8 cellular contexts compared by ENCODE assay signal in genomic region chr10:102394079-102394800, GRCh38. TPM values are rescaled to one million over a fixed set of nuclear protein-coding genes. Genes with fewer than 3 reads are reported as not detected.
DNase-seq lines count a peak whose midpoint lies in the region; ATAC-seq, FAIRE-seq and TF ChIP-seq lines count a peak whose summit lies in the region.

No MANE protein-coding gene starts in this region.

- H3K4me3 ChIP-seq in DND-41 (ENCODE audit: low read depth in 1 of 2, low read length in 2 of 2): peak overlapping the region; percentile 12 to 64; a peak in 3 of 4 replicates
- peak overlapping the region; percentile 81 for H3K4me3 ChIP-seq in HUES6 (ENCODE audit: low read depth, low read length)

- no peaks in the 10 kb centered on the region for H3K9me3 ChIP-seq in DND-41 (ENCODE audit: insufficient read depth, low read length, severe bottlenecking)
- no peaks in the 10 kb centered on the region for H3K9me3 ChIP-seq in HUES6 (ENCODE audit: control insufficient read depth, insufficient read depth, low read depth, low read length)

- H3K9ac ChIP-seq in DND-41 (ENCODE audit: low read depth, low read length) (peak overlapping the region; percentile 48), HUES6 (ENCODE audit: low read length) (peak overlapping the region; percentile 86)

- TF ChIP-seq CTCF in DND-41 (IDR thresholded peaks at IDR 0.05; ENCODE audit: borderline replicate concordance, extremely low read depth, low read length, poor library complexity, severe bottlenecking): peak; percentile 0

- peak; percentile 90 for DNase-seq in DND-41
- peak; percentile 24 for DNase-seq in SIG-M5 (lab: John Stamatoyannopoulos, UW)
- DNase-seq in activated naive CD4-positive, alpha-beta T cell (lab: John Stamatoyannopoulos, UW): peak; percentile 96 to 100 (median 98)
- peak; percentile 86 to 90 for DNase-seq in frontal cortex (ENCODE audit: low spot score in 2 of 2)
- peak; percentile 67 for DNase-seq in non-pigmented ciliary epithelial cell (ENCODE audit: low read depth)
- peak; percentile 88 for DNase-seq in superior temporal gyrus (ENCODE audit: extremely low spot score)

- 0 out of 2 replicates have a peak, but pooled peaks cover 2% of the 10 kb centered on the region for H3K79me2 ChIP-seq in DND-41 (ENCODE audit: insufficient read depth, low read length)

- 0 out of 2 replicates have a peak, but pooled peaks cover 8% of the 10 kb centered on the region for H4K20me1 ChIP-seq in DND-41 (ENCODE audit: insufficient read depth, low read length)

- H3K27me3 ChIP-seq in DND-41 (ENCODE audit: insufficient read depth, low read length, poor library complexity): no peaks in the 10 kb centered on the region
- H3K27me3 ChIP-seq in HUES6 (ENCODE audit: control insufficient read depth, insufficient read depth, low read length): peaks cover 24% of the 10 kb centered on the region

- H3K4me2 ChIP-seq in DND-41 (ENCODE audit: insufficient read depth, low read length): peak overlapping the region; percentile 89

- FAIRE-seq in frontal cortex (lab: Jason Lieb, UNC): no peak

- H3K4me1 ChIP-seq in DND-41 (ENCODE audit: insufficient read depth, low read length) (peaks cover 50% of the 10 kb centered on the region), HUES6 (ENCODE audit: control insufficient read depth, insufficient read depth, low read length) (peaks cover 34% of the 10 kb centered on the region)

- H3K27ac ChIP-seq in DND-41 (ENCODE audit: low read length) (no peak overlapping the region), HUES6 (ENCODE audit: low read depth, low read length) (peak overlapping the region; percentile 73; the same call in 1 of the 2 replicates)

- ATAC-seq in DND-41 (ENCODE audit: insufficient read depth, low read depth) (peak; percentile 83), GM21447 (IDR thresholded peaks at IDR 0.05; ENCODE audit: unreplicated experiment) (peak; percentile 77)

- H3K36me3 ChIP-seq in DND-41 (ENCODE audit: insufficient read depth, low read length): no peaks in the 10 kb centered on the region
- H3K36me3 ChIP-seq in HUES6 (ENCODE audit: control insufficient read depth, insufficient read depth, low read length): peaks cover 15% of the 10 kb centered on the region; the same call in 1 of the 2 replicates

- peak overlapping the region; percentile 86 for H2AFZ ChIP-seq in DND-41 (ENCODE audit: low read depth, low read length)

RNA-seq across cellular contexts. Expression of gene NFKB2, which starts 1.3 kb away (rescaled TPM):
- total RNA-seq in frontal cortex: 0.41 TPM

RNA-seq across cellular contexts. Expression of gene PSD, which starts 24.3 kb away (rescaled TPM):
- 98.2 TPM for total RNA-seq in frontal cortex

RNA-seq across cellular contexts. Expression of gene FBXL15, which starts 26.4 kb away (rescaled TPM):
- 13.5 TPM for total RNA-seq in frontal cortex

RNA-seq across cellular contexts. Expression of gene CUEDC2, which starts 38.1 kb away (rescaled TPM):
- 53.0 TPM for total RNA-seq in frontal cortex

RNA-seq across cellular contexts. Expression of gene C10orf95, which starts 57.1 kb away (rescaled TPM):
- total RNA-seq in frontal cortex: 0.82 TPM

Comparison
In these comparisons a context has a peak if more than half of its experiments do, and no peak if none do; other contexts are left out.
1. DNase-seq: peak in every context shown above with its lines; median percentile 98 in activated naive CD4-positive, alpha-beta T cell; 90 in DND-41; 88 in frontal cortex; 88 in superior temporal gyrus; 67 in non-pigmented ciliary epithelial cell; 24 in SIG-M5.